Comparison of ENCODE assay signal across 17 cellular contexts in the genomic region with DNA sequence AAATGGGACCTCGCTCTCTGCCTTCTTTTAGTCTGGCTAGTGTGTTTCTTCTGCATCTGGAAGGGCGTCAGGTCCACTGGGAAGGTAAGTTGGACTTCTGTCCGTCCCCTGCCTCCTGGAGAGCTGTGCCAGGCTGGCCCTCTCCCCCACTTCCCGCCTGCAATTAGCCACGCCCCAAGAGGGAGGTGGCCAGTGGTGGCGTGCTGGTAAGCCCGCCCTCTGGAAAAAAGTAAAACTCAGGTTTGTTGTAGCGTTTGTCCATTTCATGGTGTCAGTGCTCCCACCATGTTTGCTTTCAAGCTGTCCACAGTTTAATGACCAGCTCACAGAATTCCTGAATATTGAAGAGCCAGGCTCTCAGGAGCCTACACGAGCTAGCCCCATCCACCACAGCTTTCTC. TPM values are rescaled to one million over a fixed set of nuclear protein-coding genes. Genes with fewer than 3 reads are reported as not detected.
DNase-seq lines count a peak whose midpoint lies in the region; ATAC-seq, FAIRE-seq and TF ChIP-seq lines count a peak whose summit lies in the region.
"Had no signal": no experiment of that assay in that cellular context is flagged by ENCODE, and none has a peak within 500 bp of the region (broad histone marks: within the 10 kb centered on the region; RNA-seq: fewer than 3 reads in every experiment).

No MANE protein-coding gene starts in this region.

- no peak for DNase-seq in CD4-positive, alpha-beta T cell
- DNase-seq in ecto neural progenitor cell (ENCODE audit: low spot score) (peak; percentile 63), GM23248 (no peak), GM19239 (ENCODE audit: insufficient read length, low spot score) (no peak)
- no peak for DNase-seq in activated naive CD8-positive, alpha-beta T cell treated with anti-CD3 and anti-CD28 coated beads, Interleukin-2, amount 50 U/mL, for 24 hours
- DNase-seq: activated naive CD8-positive, alpha-beta T cell treated with anti-CD3 and anti-CD28 coated beads, Interleukin-2, amount 10 ng/mL, durations not matched to agents 7 days and 5 days; NCI-H187; NCI-H526 treated with DMSO at 0.1 percent for 48 hours; SHP77 treated with DMSO at 0.1 percent for 48 hours; uterus had no signal

- H3K79me2 ChIP-seq in GM23248 (ENCODE audit: insufficient read depth) = no peaks in the 10 kb centered on the region
- H3K79me2 ChIP-seq: hepatocyte had no signal

- no peak overlapping the region for H2AFZ ChIP-seq in GM23248
- H2AFZ ChIP-seq: hepatocyte had no signal

- no peaks in the 10 kb centered on the region for H3K9me3 ChIP-seq in CD4-positive, alpha-beta T cell (ENCODE audit: control insufficient read depth, low read length)
- H3K9me3 ChIP-seq in HUES6 (ENCODE audit: control insufficient read depth, insufficient read depth, low read depth, low read length) = no peaks in the 10 kb centered on the region
- H3K9me3 ChIP-seq in mucosa of stomach (ENCODE audit: control insufficient read depth, low read length) = no peaks in the 10 kb centered on the region
- H3K9me3 ChIP-seq in GM23248 (ENCODE audit: low read depth) = no peaks in the 10 kb centered on the region
- H3K9me3 ChIP-seq: uterus had no signal

- H3K4me3 Mint-ChIP-seq in CD4-positive, alpha-beta T cell = no peak overlapping the region
- H3K4me3 Mint-ChIP-seq in activated naive CD8-positive, alpha-beta T cell treated with anti-CD3 and anti-CD28 coated beads, Interleukin-2, amount 50 U/mL, for 24 hours = no peak overlapping the region
- H3K4me3 Mint-ChIP-seq: activated naive CD8-positive, alpha-beta T cell treated with anti-CD3 and anti-CD28 coated beads, Interleukin-2, amount 10 ng/mL, durations not matched to agents 7 days and 5 days; B cell had no signal

- no peaks in the 10 kb centered on the region for H3K9me3 Mint-ChIP-seq in CD4-positive, alpha-beta T cell
- no peaks in the 10 kb centered on the region for H3K9me3 Mint-ChIP-seq in activated naive CD8-positive, alpha-beta T cell treated with anti-CD3 and anti-CD28 coated beads, Interleukin-2, amount 50 U/mL, for 24 hours
- H3K9me3 Mint-ChIP-seq: activated naive CD8-positive, alpha-beta T cell treated with anti-CD3 and anti-CD28 coated beads, Interleukin-2, amount 10 ng/mL, durations not matched to agents 7 days and 5 days had no signal

- in situ Hi-C loops in GM23248 (cut with MboI) = no loop called here

- H3K4me2 ChIP-seq in GM23248 (ENCODE audit: unreplicated experiment) = no peak overlapping the region
- H3K4me2 ChIP-seq: hepatocyte had no signal

- peak overlapping the region; percentile 4 for H3K27ac ChIP-seq in CD4-positive, alpha-beta T cell (ENCODE audit: low read depth, low read length)
- H3K27ac ChIP-seq in HUES6 (ENCODE audit: low read depth, low read length) = peak overlapping the region; percentile 32; the same call in 1 of the 2 replicates
- H3K27ac ChIP-seq in GM23248 = no peak overlapping the region
- H3K27ac ChIP-seq: hepatocyte had no signal

- no peaks in the 10 kb centered on the region for H3K27me3 ChIP-seq in CD4-positive, alpha-beta T cell (ENCODE audit: control insufficient read depth, insufficient read depth, low read length)
- H3K27me3 ChIP-seq in HUES6 (ENCODE audit: control insufficient read depth, insufficient read depth, low read length) (no peaks in the 10 kb centered on the region), mucosa of stomach (ENCODE audit: control insufficient read depth, insufficient read depth, low read length) (no peaks in the 10 kb centered on the region), GM23248 (replicated peaks; ENCODE audit: insufficient read depth) (no peaks in the 10 kb centered on the region)
- H3K27me3 ChIP-seq: hepatocyte, uterus had no signal

- H3K27me3 Mint-ChIP-seq in CD4-positive, alpha-beta T cell = no peaks in the 10 kb centered on the region
- H3K27me3 Mint-ChIP-seq in activated naive CD8-positive, alpha-beta T cell treated with anti-CD3 and anti-CD28 coated beads, Interleukin-2, amount 50 U/mL, for 24 hours = no peaks in the 10 kb centered on the region
- H3K27me3 Mint-ChIP-seq: activated naive CD8-positive, alpha-beta T cell treated with anti-CD3 and anti-CD28 coated beads, Interleukin-2, amount 10 ng/mL, durations not matched to agents 7 days and 5 days; B cell had no signal

- H4K20me1 ChIP-seq in GM23248 (ENCODE audit: insufficient read depth) = no peaks in the 10 kb centered on the region

- ATAC-seq in CD4-positive, alpha-beta T cell (ENCODE audit: poor library complexity) = no peak
- ATAC-seq in activated naive CD8-positive, alpha-beta T cell treated with anti-CD3 and anti-CD28 coated beads, Interleukin-2, amount 50 U/mL, for 24 hours = no peak
- ATAC-seq in GM21515 (IDR thresholded peaks at IDR 0.05; ENCODE audit: unreplicated experiment) = no peak
- ATAC-seq: esophagus mucosa had no signal

- H3F3A ChIP-seq in GM23248 (ENCODE audit: insufficient read depth) = peaks cover 32% of the 10 kb centered on the region

- intact Hi-C loops in CD4-positive, alpha-beta T cell (cut with DNase I, micrococcal nuclease) = loop anchor here in 1 of 2 experiments (2.0 kb wide), 1 partner anchor 23 kb away; no protein-coding TSS in a partner anchor

- POLR2A ChIA-PET in CD4-positive, alpha-beta T cell (lab: Charles Lee) = interaction anchor here (0.9 to 1.0 kb wide), 2 partner anchors 22 to 26 kb away, joined by 3 to 5 read pairs; no protein-coding TSS in a partner anchor

- H3K36me3 ChIP-seq in HUES6 (ENCODE audit: control insufficient read depth, insufficient read depth, low read length) = peaks cover 89% of the 10 kb centered on the region
- no peaks in the 10 kb centered on the region for H3K36me3 ChIP-seq in mucosa of stomach (ENCODE audit: control insufficient read depth, insufficient read depth, low read length)
- H3K36me3 ChIP-seq in GM23248 (ENCODE audit: low read depth) = 0 out of 2 replicates have a peak, but pooled peaks cover under 1% of the 10 kb centered on the region
- H3K36me3 ChIP-seq: uterus had no signal

- peaks cover 60% of the 10 kb centered on the region for H3K36me3 Mint-ChIP-seq in CD4-positive, alpha-beta T cell (ENCODE audit: low read depth)
- H3K36me3 Mint-ChIP-seq in activated naive CD8-positive, alpha-beta T cell treated with anti-CD3 and anti-CD28 coated beads, Interleukin-2, amount 50 U/mL, for 24 hours (ENCODE audit: low read depth) = peaks cover 31% of the 10 kb centered on the region

- H3K9ac ChIP-seq in HUES6 (ENCODE audit: low read length) = peak overlapping the region; percentile 8
- peak overlapping the region; percentile 17 for H3K9ac ChIP-seq in mucosa of stomach (ENCODE audit: low read length)
- H3K9ac ChIP-seq in GM23248 = no peak overlapping the region

- CTCF ChIA-PET in CD4-positive, alpha-beta T cell (lab: Charles Lee) = interaction anchor here (1.1 to 1.4 kb wide), 2 partner anchors 10 to 56 kb away, joined by 3 to 9 read pairs; a partner anchor contains a TSS

- H3K4me3 ChIP-seq in HUES6 (ENCODE audit: low read depth, low read length) = no peak overlapping the region
- peak overlapping the region; percentile 16 for H3K4me3 ChIP-seq in mucosa of stomach (ENCODE audit: low read length)
- no peak overlapping the region for H3K4me3 ChIP-seq in GM23248
- H3K4me3 ChIP-seq: hepatocyte, uterus had no signal

- no peaks in the 10 kb centered on the region for H3K4me1 Mint-ChIP-seq in CD4-positive, alpha-beta T cell (ENCODE audit: low read depth)
- peaks cover 36% of the 10 kb centered on the region for H3K4me1 Mint-ChIP-seq in activated naive CD8-positive, alpha-beta T cell treated with anti-CD3 and anti-CD28 coated beads, Interleukin-2, amount 50 U/mL, for 24 hours

- no peak overlapping the region for H3K27ac Mint-ChIP-seq in CD4-positive, alpha-beta T cell
- H3K27ac Mint-ChIP-seq in activated naive CD8-positive, alpha-beta T cell treated with anti-CD3 and anti-CD28 coated beads, Interleukin-2, amount 50 U/mL, for 24 hours = no peak overlapping the region
- H3K27ac Mint-ChIP-seq: activated naive CD8-positive, alpha-beta T cell treated with anti-CD3 and anti-CD28 coated beads, Interleukin-2, amount 10 ng/mL, durations not matched to agents 7 days and 5 days; B cell had no signal

- 91 to 92% methylated on average over 9 of the region's 9 CpGs for WGBS in GM23248 (ENCODE audit: low coverage in 1 of 2, low lambda C conversion rate in 2 of 2, missing lambda C conversion rate in 2 of 2), 2 experiments

- TF ChIP-seq CTCF in CD4-positive, alpha-beta T cell (IDR thresholded peaks at IDR 0.05) = no peak

- H3K4me1 ChIP-seq in HUES6 (ENCODE audit: control insufficient read depth, insufficient read depth, low read length) (peaks cover 32% of the 10 kb centered on the region), mucosa of stomach (ENCODE audit: control insufficient read depth, insufficient read depth, low read length) (peaks cover 77% of the 10 kb centered on the region), GM23248 (ENCODE audit: insufficient read depth) (peaks cover 31% of the 10 kb centered on the region)

- no peak for FAIRE-seq in GM19239 (lab: Jason Lieb, UNC)
- FAIRE-seq: GM12891 had no signal

- no peaks in the 10 kb centered on the region for H3K9me2 ChIP-seq in GM23248 (ENCODE audit: insufficient read depth)

RNA-seq across cellular contexts. Expression of a gene that starts 55.6 kb away (rescaled TPM):
- 10 to 100 TPM; 27.8 to 31.2 TPM for total RNA-seq in CD4-positive, alpha-beta T cell
- total RNA-seq in GM23248 (2014; rRNA removed; shearing (Covaris generic)) = 10.6 and 13.4 TPM in 2 replicates
- polyA plus RNA-seq in GM23248 (2016; fragmentation: Nextera tagmentation; extraction: Ambion mirVana) = 4.6 and 4.7 TPM in 2 replicates
